Comparison of ENCODE assay signal across 22 cellular contexts in genomic region chr3:66620185-66620803, GRCh38.
DNase-seq lines count a peak whose midpoint lies in the region; ATAC-seq, FAIRE-seq and TF ChIP-seq lines count a peak whose summit lies in the region.
"Had no signal": no experiment of that assay in that cellular context is flagged by ENCODE, and none has a peak within 500 bp of the region (broad histone marks: within the 10 kb centered on the region; RNA-seq: fewer than 3 reads in every experiment).

No MANE protein-coding gene starts in this region.

- POLR2A ChIA-PET in endothelial cell of umbilical vein (lab: Charles Lee): no interaction called here

- no peak for ATAC-seq in HG02973 (IDR thresholded peaks at IDR 0.05; ENCODE audit: unreplicated experiment)
- ATAC-seq: HepG2 had no signal

- dilution Hi-C loops in endothelial cell of umbilical vein (cut with MboI; ENCODE audit: extremely low pct_ligation_motif_present, low sequenced_read_pairs): no loop called here

- H3K9me3 Mint-ChIP-seq in brain (no peaks in the 10 kb centered on the region), neural crest cell (peaks cover 3% of the 10 kb centered on the region)
- H3K9me3 Mint-ChIP-seq: CD4-positive, CD25-positive, alpha-beta regulatory T cell had no signal

- no peaks in the 10 kb centered on the region for H3K9me1 ChIP-seq in endothelial cell of umbilical vein (replicated peaks; ENCODE audit: control insufficient read depth, extremely low read depth, insufficient read depth, low read length)

- BruUV-seq in endothelial cell of umbilical vein (replicated peaks; lab: Mats Ljungman, UMichigan): no TSS peak

- H4K20me1 ChIP-seq in endothelial cell of umbilical vein (replicated peaks; ENCODE audit: control insufficient read depth, extremely low read depth, insufficient read depth, low read length) (no peaks in the 10 kb centered on the region), Karpas-422 (ENCODE audit: insufficient read depth, low read depth, low read length) (no peaks in the 10 kb centered on the region)

- H3K79me2 ChIP-seq in ACC112 (ENCODE audit: control insufficient read depth, insufficient read depth, low read length, unreplicated experiment) (no peaks in the 10 kb centered on the region), endothelial cell of umbilical vein (ENCODE audit: control insufficient read depth, insufficient read depth, low read length) (no peaks in the 10 kb centered on the region), Karpas-422 (ENCODE audit: low read length) (no peaks in the 10 kb centered on the region)

- DNase-seq in endothelial cell of umbilical vein (ENCODE audit: low read depth, low spot score): no peak
- DNase-seq in neural crest cell (ENCODE audit: low read depth, low spot score): peak; percentile 45
- no peak for DNase-seq in AG08396 (ENCODE audit: low spot score)
- DNase-seq in Karpas-422: no peak
- no peak for DNase-seq in UCSD-AML1 (lab: John Stamatoyannopoulos, UW; ENCODE audit: unreplicated experiment)
- DNase-seq: BE2C; CD4-positive, CD25-positive, alpha-beta regulatory T cell; COR-L47; DMS 273 treated with DMSO at 0.1 percent for 48 hours; DND-41; KBM-7; NCI-H1694 treated with DMSO at 0.1 percent for 48 hours; NCI-H510A treated with DMSO at 0.1 percent for 48 hours; NCI-H774; Right ventricle myocardium superior had no signal

- H3K4me3 Mint-ChIP-seq in brain: peak overlapping the region in 3 of 5 experiments; percentile 17 to 70 (median 62)
- peak overlapping the region; percentile 93 for H3K4me3 Mint-ChIP-seq in neural crest cell
- H3K4me3 Mint-ChIP-seq: CD4-positive, CD25-positive, alpha-beta regulatory T cell had no signal

- no peak overlapping the region for H3K4me2 ChIP-seq in endothelial cell of umbilical vein (ENCODE audit: insufficient read depth, low read length)
- H3K4me2 ChIP-seq in Karpas-422 (ENCODE audit: low read depth, low read length, poor library complexity, severe bottlenecking): no peak overlapping the region

- H3K27ac Mint-ChIP-seq in brain (peak overlapping the region in 4 of 5 experiments; percentile 48 to 94 (median 88)), neural crest cell (ENCODE audit: unreplicated experiment) (peak overlapping the region; percentile 96)
- H3K27ac Mint-ChIP-seq: CD4-positive, CD25-positive, alpha-beta regulatory T cell had no signal

- no peaks in the 10 kb centered on the region for H3K36me3 ChIP-seq in ACC112 (ENCODE audit: insufficient read depth, low read length)
- no peaks in the 10 kb centered on the region for H3K36me3 ChIP-seq in endothelial cell of umbilical vein (ENCODE audit: control insufficient read depth in 2 of 2, extremely low read depth in 1 of 2, insufficient read depth in 2 of 2, low read length in 2 of 2)
- H3K36me3 ChIP-seq in Karpas-422 (ENCODE audit: insufficient read depth, low read length): no peaks in the 10 kb centered on the region
- H3K36me3 ChIP-seq: BE2C had no signal

- no peaks in the 10 kb centered on the region for H3K9me3 ChIP-seq in endothelial cell of umbilical vein (replicated peaks; ENCODE audit: control insufficient read depth, insufficient read depth, low read length)
- H3K9me3 ChIP-seq in Karpas-422 (ENCODE audit: low read length): no peaks in the 10 kb centered on the region
- H3K9me3 ChIP-seq: BE2C had no signal

- H3K9ac ChIP-seq in endothelial cell of umbilical vein (replicated peaks; ENCODE audit: extremely low read depth, insufficient read depth, low read length) (no peak overlapping the region), Karpas-422 (ENCODE audit: low read length) (no peak overlapping the region)

- H3K27me3 ChIP-seq in ACC112 (ENCODE audit: insufficient read depth, low read length): no peaks in the 10 kb centered on the region
- H3K27me3 ChIP-seq in endothelial cell of umbilical vein (ENCODE audit: control insufficient read depth in 2 of 2, insufficient read depth in 2 of 2, low read length in 2 of 2): no peaks in the 10 kb centered on the region
- no peaks in the 10 kb centered on the region for H3K27me3 ChIP-seq in Karpas-422 (ENCODE audit: low read length)
- H3K27me3 ChIP-seq: BE2C had no signal

- no peak for TF ChIP-seq POLR2A in endothelial cell of umbilical vein (IDR thresholded peaks at IDR 0.05; ENCODE audit: low read depth, low read length)

- no peaks in the 10 kb centered on the region for H3K36me3 Mint-ChIP-seq in brain
- peaks cover 3% of the 10 kb centered on the region for H3K36me3 Mint-ChIP-seq in neural crest cell (ENCODE audit: low read depth)
- H3K36me3 Mint-ChIP-seq: CD4-positive, CD25-positive, alpha-beta regulatory T cell had no signal

- H3K4me3 ChIP-seq in ACC112 (ENCODE audit: low read depth, low read length) (no peak overlapping the region), endothelial cell of umbilical vein (replicated peaks in 1 of 3; ENCODE audit: insufficient read depth in 1 of 3, low read depth in 1 of 3, low read length in 3 of 3) (no peak overlapping the region), Karpas-422 (ENCODE audit: low read length) (no peak overlapping the region)

- intact Hi-C loops in endothelial cell of umbilical vein (cut with micrococcal nuclease): no loop called here

- FAIRE-seq in endothelial cell of umbilical vein (lab: Jason Lieb, UNC): peak; percentile 18
- FAIRE-seq: G401.6, HepG2, RCC 7860 had no signal

- H2AFZ ChIP-seq in ACC112 (ENCODE audit: low read length, unreplicated experiment) (peak overlapping the region; percentile 10), endothelial cell of umbilical vein (ENCODE audit: low read depth, low read length) (no peak overlapping the region), Karpas-422 (ENCODE audit: low read length) (no peak overlapping the region)

- H3K27ac ChIP-seq in ACC112 (ENCODE audit: low read depth, low read length) (no peak overlapping the region), endothelial cell of umbilical vein (ENCODE audit: insufficient read depth, low read depth, low read length) (no peak overlapping the region), Karpas-422 (ENCODE audit: low read length) (no peak overlapping the region)
- H3K27ac ChIP-seq: 22Rv1 had no signal

- H3K9me2 ChIP-seq in Karpas-422 (replicated peaks; ENCODE audit: insufficient read depth, low read length): no peaks in the 10 kb centered on the region

- CTCF ChIA-PET in endothelial cell of umbilical vein (lab: Charles Lee): no interaction called here

- TF ChIP-seq CTCF in brain (conservative IDR thresholded peaks at IDR 0.05) (no peak), endothelial cell of umbilical vein (IDR thresholded peaks at IDR 0.05; ENCODE audit: extremely low read depth in 1 of 2, insufficient read depth in 1 of 2, low read depth in 1 of 2, low read length in 2 of 2) (no peak), neural crest cell (conservative IDR thresholded peaks at IDR 0.05) (no peak)

- H3K4me1 Mint-ChIP-seq in brain (peaks cover 34% of the 10 kb centered on the region), neural crest cell (peaks cover 77% of the 10 kb centered on the region)

- H3K4me1 ChIP-seq in ACC112 (ENCODE audit: control insufficient read depth, insufficient read depth, low read length, unreplicated experiment): no peaks in the 10 kb centered on the region
- no peaks in the 10 kb centered on the region for H3K4me1 ChIP-seq in endothelial cell of umbilical vein (ENCODE audit: control insufficient read depth, extremely low read depth, insufficient read depth, low read length)
- peaks cover 17% of the 10 kb centered on the region for H3K4me1 ChIP-seq in Karpas-422 (ENCODE audit: low read length)
- H3K4me1 ChIP-seq: BE2C had no signal

- H3K27me3 Mint-ChIP-seq in brain: no peaks in the 10 kb centered on the region
- no peaks in the 10 kb centered on the region for H3K27me3 Mint-ChIP-seq in neural crest cell (ENCODE audit: low read depth)
- H3K27me3 Mint-ChIP-seq: CD4-positive, CD25-positive, alpha-beta regulatory T cell had no signal

TF ChIP-seq in endothelial cell of umbilical vein, 7 proteins besides CTCF, POLR2A, EP300 and RAD21:
- TF ChIP-seq POLR2AphosphoS5 (IDR thresholded peaks at IDR 0.05; ENCODE audit: insufficient read depth, low read depth, low read length): no peak
- no peak for TF ChIP-seq MYC (IDR thresholded peaks at IDR 0.05; ENCODE audit: low read depth, low read length)
- no peak for TF ChIP-seq JUN (IDR thresholded peaks at IDR 0.05; ENCODE audit: borderline replicate concordance, insufficient read depth, insufficient read length, low read depth)
- no peak for TF ChIP-seq GATA2 (IDR thresholded peaks at IDR 0.05; ENCODE audit: insufficient read depth, insufficient read length, low read depth, low read length)
- TF ChIP-seq, protein P1, sequence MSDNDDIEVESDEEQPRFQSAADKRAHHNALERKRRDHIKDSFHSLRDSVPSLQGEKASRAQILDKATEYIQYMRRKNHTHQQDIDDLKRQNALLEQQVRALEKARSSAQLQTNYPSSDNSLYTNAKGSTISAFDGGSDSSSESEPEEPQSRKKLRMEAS (IDR thresholded peaks at IDR 0.05; ENCODE audit: insufficient read depth, insufficient read length): no peak
- TF ChIP-seq FOS (IDR thresholded peaks at IDR 0.05; ENCODE audit: borderline replicate concordance, insufficient read depth, low read length): no peak
- TF ChIP-seq EZH2 (IDR thresholded peaks at IDR 0.05; ENCODE audit: borderline replicate concordance, low read depth, low read length, severe bottlenecking): no peak
